Comparison of ENCODE assay signal across 8 cellular contexts in the genomic region with DNA sequence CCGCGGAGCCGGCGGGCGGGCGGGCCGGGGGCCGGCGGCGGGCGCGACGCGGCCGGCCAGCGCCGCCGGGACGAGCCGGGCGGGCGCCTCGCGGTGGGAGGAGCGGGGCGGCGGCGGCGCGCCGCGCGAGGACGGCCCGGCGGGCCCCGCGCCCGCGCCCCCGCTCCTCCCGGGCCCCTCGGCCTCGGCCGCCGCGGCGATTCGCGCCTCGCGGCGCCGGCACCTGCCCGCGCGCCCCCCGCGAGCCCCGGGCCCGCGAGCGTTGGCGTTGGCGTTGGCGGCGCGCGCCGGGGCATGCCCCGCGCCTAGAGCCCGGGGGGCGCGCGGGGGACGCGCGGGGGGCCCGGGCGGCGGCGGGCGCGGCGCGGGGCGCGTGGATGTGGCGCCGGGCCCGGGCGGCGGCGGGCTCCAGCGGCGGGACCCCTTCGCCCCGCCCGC. TPM values are rescaled to one million over a fixed set of nuclear protein-coding genes. Genes with fewer than 3 reads are reported as not detected.
DNase-seq lines count a peak whose midpoint lies in the region; ATAC-seq, FAIRE-seq and TF ChIP-seq lines count a peak whose summit lies in the region.

SKI (plus strand) TSS at position 163 of the 438 bp plus-strand sequence. CDS start 448 bp downstream, outside the sequence.

- intact Hi-C loops in ovary (cut with DNase I) = no loop called here

- peaks cover 23 to 32% (median 25%) of the 10 kb centered on the region in 3 donors for H3K4me1 Mint-ChIP-seq in T-cell

- FAIRE-seq in H54 (lab: Jason Lieb, UNC) = no peak

- peak within 1 kb of the TSS; percentile 97 to 99 for H3K27ac Mint-ChIP-seq in T-cell

- no peaks in the 10 kb centered on the region for H3K27me3 ChIP-seq in ovary

- H3K4me1 ChIP-seq in ES-I3 (ENCODE audit: insufficient read depth, low read length) (peaks cover 5% of the 10 kb centered on the region; the same call in 1 of the 2 replicates), ovary (ENCODE audit: insufficient read depth) (peaks cover 12% of the 10 kb centered on the region)

- no peak for ATAC-seq in T-cell (replicated peaks in 1 of 4)
- ATAC-seq in GM21737 (IDR thresholded peaks at IDR 0.05; ENCODE audit: unreplicated experiment) = no peak
- no peak for ATAC-seq in HG03354 (IDR thresholded peaks at IDR 0.05; ENCODE audit: poor library complexity, severe bottlenecking, unreplicated experiment)
- no peak for ATAC-seq in HG03135 (IDR thresholded peaks at IDR 0.05; ENCODE audit: unreplicated experiment)

- WGBS in ovary, 3 donors = 0% methylated on average over 87 of the region's 100 CpGs; no CpG with 5 or more reads in 2 of the 3 donors

- no peak for TF ChIP-seq EP300 in ovary (IDR thresholded peaks at IDR 0.05)

- no peak for DNase-seq in T-cell
- DNase-seq in foreskin fibroblast = no peak
- peak in 1 of 5 donors; percentile 24 for DNase-seq in ovary
- no peak for DNase-seq in H54 (ENCODE audit: insufficient read length, low spot score)

- H3K27me3 Mint-ChIP-seq in T-cell = no peaks in the 10 kb centered on the region

- H3K27ac ChIP-seq in ovary = peak within 1 kb of the TSS; percentile 90 to 94

- no peaks in the 10 kb centered on the region for H3K9me3 Mint-ChIP-seq in T-cell

- H3K4me3 ChIP-seq in foreskin fibroblast (ENCODE audit: low read depth in 1 of 2, low read length in 2 of 2) (peak within 1 kb of the TSS; percentile 85), ovary (peak within 1 kb of the TSS; percentile 95)

- H3K4me3 Mint-ChIP-seq in T-cell = peak within 1 kb of the TSS; percentile 88 to 96 (median 96)

- H3K9me3 ChIP-seq in ES-I3 (ENCODE audit: control insufficient read depth, insufficient read depth, low read length) (no peaks in the 10 kb centered on the region), ovary (no peaks in the 10 kb centered on the region)

- H3K36me3 Mint-ChIP-seq in T-cell = peaks cover 8% of the 10 kb centered on the region

- TF ChIP-seq CTCF in foreskin fibroblast (IDR thresholded peaks at IDR 0.05; ENCODE audit: low read depth, low read length) (no peak), ovary (IDR thresholded peaks at IDR 0.05) (no peak)

- POLR2A ChIA-PET in T-cell (lab: Charles Lee) = no interaction called here

- H3K36me3 ChIP-seq in ES-I3 (ENCODE audit: insufficient read depth, low read length) (no peaks in the 10 kb centered on the region), ovary (no peaks in the 10 kb centered on the region)

- H3K9ac ChIP-seq in ES-I3 (ENCODE audit: low read depth, low read length) = peak within 1 kb of the TSS; percentile 95

- TF ChIP-seq POLR2A in ovary (IDR thresholded peaks at IDR 0.05) (no peak), H54 (IDR thresholded peaks at IDR 0.05; ENCODE audit: low read depth, low read length) (no peak)

- CTCF ChIA-PET in T-cell (lab: Charles Lee) = interaction anchor here in 1 of 2 donors (1.5 kb wide), 1 partner anchor 33 kb away, joined by 3 read pairs; the partner anchor contains the start of gene FAAP20

RNA-seq across cellular contexts. Expression of gene SKI, which starts in this region (rescaled TPM):
- 100 to 1,000 TPM; 137 to 299 (median 157) TPM for total RNA-seq in T-cell
- 100 to 1,000 TPM in 3 of 7 donors, 10 to 100 TPM in 4; 27.8 to 109 (median 84.3) TPM for total RNA-seq in ovary
- polyA plus RNA-seq in ovary = 10 to 100 TPM; 36.3 to 47.0 TPM
